ENCODE assay signal across 37 cellular contexts in the genomic region with DNA sequence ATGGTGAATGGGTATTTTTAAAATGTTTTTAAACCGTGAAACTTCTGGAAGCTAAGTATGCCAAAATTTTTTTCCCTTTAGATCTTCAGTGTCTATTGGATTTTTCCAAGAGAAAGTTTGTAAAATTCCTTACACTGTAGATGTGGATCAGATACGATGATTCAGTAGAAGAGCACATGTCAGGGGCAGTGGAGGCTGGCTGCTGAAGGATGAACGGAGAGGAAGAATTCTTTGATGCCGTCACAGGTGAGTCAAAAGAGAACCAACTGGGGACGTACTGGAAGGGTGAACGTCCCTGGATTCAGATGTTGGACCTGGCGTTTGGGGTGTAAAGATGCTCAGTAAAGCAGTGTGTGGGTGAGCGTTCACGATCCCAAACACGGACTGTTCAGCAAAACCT. TPM values are rescaled to one million over a fixed set of nuclear protein-coding genes. Genes with fewer than 3 reads are reported as not detected.
"Had no signal": no experiment of that assay in that cellular context is flagged by ENCODE, and none has a peak within 500 bp of the region (broad histone marks: within the 10 kb centered on the region; RNA-seq: fewer than 3 reads in every experiment).

No MANE protein-coding gene starts in this region.

- DNase-seq: Karpas-422, Kasumi-1, MG63, MM.1S, MV-4-11, NCI-H1048, NCI-H1092, NCI-H1092 treated with DMSO at 0.1 percent for 48 hours, NCI-H1105, NCI-H1105 treated with DMSO at 0.1 percent for 48 hours, NCI-H1417, NCI-H1417 treated with DMSO at 0.1 percent for 48 hours, NCI-H1436, NCI-H1436 treated with DMSO at 0.1 percent for 48 hours, NCI-H146, NCI-H1694, NCI-H1694 treated with DMSO at 0.1 percent for 48 hours, NCI-H187, NCI-H187 treated with DMSO at 0.1 percent for 48 hours, NCI-H1930, NCI-H2029, NCI-H2029 treated with DMSO at 0.1 percent for 48 hours, NCI-H2081, NCI-H2081 treated with DMSO at 0.1 percent for 48 hours, NCI-H2107, NCI-H2171, NCI-H2171 treated with DMSO at 0.1 percent for 48 hours, NCI-H2227 treated with DMSO at 0.1 percent for 48 hours, NCI-H226, NCI-H345, NCI-H446, NCI-H446 treated with DMSO at 0.1 percent for 48 hours, NCI-H510A had no signal

- H3K9me3 ChIP-seq: MG63 had no signal

RNA-seq across cellular contexts. Expression of a gene that starts 35.9 kb away (rescaled TPM):
- total RNA-seq: LHCN-M2, M059J, MCF 10A, NCI-H460 had no signal
